Comparison of ENCODE assay signal across 10 cellular contexts in the genomic region with DNA sequence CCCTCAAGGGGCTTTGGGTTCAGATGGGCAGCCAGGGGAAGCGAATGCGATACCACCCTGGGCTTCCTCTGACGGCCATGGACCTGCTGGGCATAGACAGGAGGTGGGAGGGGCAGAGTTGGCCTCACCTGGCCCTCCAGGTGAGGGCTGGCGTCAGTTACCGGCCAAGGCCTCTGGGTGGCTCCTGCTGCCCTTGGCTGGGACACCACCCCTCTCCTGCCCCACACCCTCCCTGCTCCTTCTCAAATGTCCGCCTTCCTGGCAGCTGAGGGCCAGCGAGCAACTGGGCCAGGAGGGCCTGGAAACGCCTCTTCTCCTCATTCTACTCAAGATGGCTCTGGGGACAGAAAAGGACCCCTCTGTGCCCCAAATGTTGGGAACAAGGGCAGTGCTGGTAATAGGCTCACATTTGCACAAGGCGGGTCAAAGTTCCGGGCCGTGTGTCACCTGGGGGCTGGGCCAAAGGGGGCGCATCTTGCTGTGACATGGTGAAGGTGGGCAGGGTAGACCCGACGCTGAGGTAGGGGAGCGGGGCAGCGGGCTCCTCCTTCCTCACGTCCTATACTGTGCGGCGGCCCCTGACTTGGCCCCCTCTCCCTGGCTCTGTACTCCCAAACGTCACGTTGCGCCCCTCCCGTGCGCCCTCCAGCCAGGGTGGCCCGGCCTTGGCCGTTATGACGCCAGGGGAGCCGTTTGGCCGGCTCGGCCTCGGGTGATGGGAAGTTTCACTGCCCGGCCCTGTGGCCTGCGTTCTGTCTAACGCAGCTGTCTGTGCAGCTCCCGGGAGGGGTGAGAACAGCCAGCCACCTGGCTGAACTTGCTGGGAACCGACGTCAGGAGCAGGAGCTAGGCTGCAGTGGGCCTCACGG. TPM values are rescaled to one million over a fixed set of nuclear protein-coding genes. Genes with fewer than 3 reads are reported as not detected.
DNase-seq lines count a peak whose midpoint lies in the region; FAIRE-seq and TF ChIP-seq lines count a peak whose summit lies in the region.
"Had no signal": no experiment of that assay in that cellular context is flagged by ENCODE, and none has a peak within 500 bp of the region (broad histone marks: within the 10 kb centered on the region; RNA-seq: fewer than 3 reads in every experiment).

No MANE protein-coding gene starts in this region.

- no peak overlapping the region for H3K4me3 ChIP-seq in fibroblast of villous mesenchyme (ENCODE audit: low read depth, low read length)
- H3K4me3 ChIP-seq in ovary = no peak overlapping the region

- no peaks in the 10 kb centered on the region for H3K9me3 Mint-ChIP-seq in activated naive CD8-positive, alpha-beta T cell treated with anti-CD3 and anti-CD28 coated beads for 36 hours

- no peak overlapping the region for H3K27ac Mint-ChIP-seq in activated naive CD8-positive, alpha-beta T cell treated with anti-CD3 and anti-CD28 coated beads for 36 hours

- H3K4me1 Mint-ChIP-seq in activated naive CD8-positive, alpha-beta T cell treated with anti-CD3 and anti-CD28 coated beads for 36 hours = no peaks in the 10 kb centered on the region

- no peak overlapping the region for H3K4me3 Mint-ChIP-seq in activated naive CD8-positive, alpha-beta T cell treated with anti-CD3 and anti-CD28 coated beads for 36 hours

- TF ChIP-seq CTCF in fibroblast of villous mesenchyme (IDR thresholded peaks at IDR 0.05; ENCODE audit: insufficient read depth, low read depth, low read length) = no peak
- peak in 1 of 3 donors; percentile 38 for TF ChIP-seq CTCF in ovary (IDR thresholded peaks at IDR 0.05)

- FAIRE-seq in GM19239 (lab: Jason Lieb, UNC) = no peak
- FAIRE-seq: RCC 7860 had no signal

- peak; percentile 80 for DNase-seq in NCI-H510A treated with DMSO at 0.1 percent for 48 hours (lab: John Stamatoyannopoulos, UW)
- peak; percentile 94 for DNase-seq in fibroblast of villous mesenchyme (ENCODE audit: low read depth)
- peak; percentile 93 to 98 (median 95) for DNase-seq in ovary
- no peak for DNase-seq in activated naive CD8-positive, alpha-beta T cell treated with anti-CD3 and anti-CD28 coated beads for 36 hours
- DNase-seq in cerebellar cortex (ENCODE audit: low spot score) = no peak
- no peak for DNase-seq in GM19239 (ENCODE audit: insufficient read length, low spot score)
- no peak for DNase-seq in cerebellum (ENCODE audit: low spot score)

- H3K9me3 ChIP-seq in ES-I3 (ENCODE audit: control insufficient read depth, insufficient read depth, low read length) = no peaks in the 10 kb centered on the region
- no peaks in the 10 kb centered on the region for H3K9me3 ChIP-seq in ovary

- peak; percentile 26 for TF ChIP-seq POLR2A in ovary (IDR thresholded peaks at IDR 0.05)

- H3K27me3 Mint-ChIP-seq in activated naive CD8-positive, alpha-beta T cell treated with anti-CD3 and anti-CD28 coated beads for 36 hours = peaks cover 22% of the 10 kb centered on the region

- intact Hi-C loops in ovary (cut with DNase I) = loop anchor here in 2 of 4 donors (2.0 to 5.0 kb wide), 3 partner anchors 28 to 119 kb away; a partner anchor contains a TSS

- H3K36me3 Mint-ChIP-seq in activated naive CD8-positive, alpha-beta T cell treated with anti-CD3 and anti-CD28 coated beads for 36 hours = no peaks in the 10 kb centered on the region

- H3K4me1 ChIP-seq in ES-I3 (ENCODE audit: insufficient read depth, low read length) = peaks cover 4% of the 10 kb centered on the region; the same call in 1 of the 2 replicates
- H3K4me1 ChIP-seq in ovary (ENCODE audit: insufficient read depth) = peaks cover 23% of the 10 kb centered on the region

- 36 to 47% (median 36%) methylated on average over 36 to 38 of the region's 38 CpGs for WGBS in ovary, 3 donors

- H3K27ac ChIP-seq in ovary = peak overlapping the region; percentile 91 to 98
- H3K27ac ChIP-seq: dorsolateral prefrontal cortex had no signal

- H3K27me3 ChIP-seq in ovary = no peaks in the 10 kb centered on the region

- peak overlapping the region; percentile 36; the same call in 1 of the 2 replicates for H3K9ac ChIP-seq in ES-I3 (ENCODE audit: low read depth, low read length)

- peak; percentile 95 for TF ChIP-seq EP300 in ovary (IDR thresholded peaks at IDR 0.05)

- no peaks in the 10 kb centered on the region for H3K36me3 ChIP-seq in ES-I3 (ENCODE audit: insufficient read depth, low read length)
- H3K36me3 ChIP-seq in ovary = no peaks in the 10 kb centered on the region

RNA-seq across cellular contexts. Expression of a gene that starts 18.1 kb away (rescaled TPM):
- total RNA-seq in fibroblast of villous mesenchyme (not detected in 2 replicates), ovary (1,000 to 10,000 TPM in 2 of 7 donors, 100 to 1,000 TPM in 4, 10 to 100 TPM in 1; 67.0 to 1,875 (median 133) TPM), cerebellum (0.54 TPM)
- polyA plus RNA-seq in ovary = 100 to 1,000 TPM in 1 of 2 donors, 10 to 100 TPM in 1; 34.2 to 101 TPM
- total RNA-seq in activated naive CD8-positive, alpha-beta T cell treated with anti-CD3 and anti-CD28 coated beads for 36 hours = not detected

Comparison
In these comparisons a context has a peak if more than half of its experiments do, and no peak if none do; other contexts are left out.
1. DNase-seq: peak in NCI-H510A treated with DMSO at 0.1 percent for 48 hours (single experiment), fibroblast of villous mesenchyme (single experiment) and ovary (5 of 5); none in activated naive CD8-positive, alpha-beta T cell treated with anti-CD3 and anti-CD28 coated beads for 36 hours (single experiment), cerebellar cortex (single experiment), GM19239 (single experiment) and cerebellum (single experiment).
2. RNA of a gene that starts 18.1 kb away (total RNA-seq): 67.0 to 1,875 TPM in ovary; 0.54 TPM in cerebellum (single experiment), not detected in fibroblast of villous mesenchyme and not detected in activated naive CD8-positive, alpha-beta T cell treated with anti-CD3 and anti-CD28 coated beads for 36 hours; every median in the first group is over 10 times any median in the second.